Comparison of ENCODE assay signal across 18 cellular contexts in the genomic region with DNA sequence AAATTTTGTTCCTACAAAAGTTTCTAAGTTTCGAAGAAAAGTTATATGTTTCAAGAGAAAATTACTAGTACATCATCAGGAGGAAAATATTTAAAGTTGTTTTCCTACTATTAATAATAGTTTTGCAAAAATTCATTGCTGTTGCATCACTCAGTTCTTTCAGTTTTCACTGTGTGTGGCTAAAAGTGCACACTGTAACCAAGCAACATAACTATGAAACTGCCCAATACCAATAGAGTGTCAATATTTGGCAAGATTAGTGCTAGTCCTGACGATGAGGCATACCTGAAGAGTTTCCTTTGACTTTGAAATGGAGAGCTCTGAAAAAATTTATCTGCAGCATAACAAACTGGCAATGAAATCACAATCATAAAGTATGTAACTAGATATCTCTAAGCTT.
DNase-seq lines count a peak whose midpoint lies in the region; ATAC-seq lines count a peak whose summit lies in the region.
"Had no signal": no experiment of that assay in that cellular context is flagged by ENCODE, and none has a peak within 500 bp of the region (broad histone marks: within the 10 kb centered on the region; RNA-seq: fewer than 3 reads in every experiment).

No MANE protein-coding gene starts in this region.

- peak; percentile 3 for DNase-seq in HuH-7.5 (ENCODE audit: low spot score)
- DNase-seq in stimulated activated naive CD4-positive, alpha-beta T cell treated with Interleukin-2 at 50 U/mL for 16 hours (lab: John Stamatoyannopoulos, UW), result no peak
- DNase-seq in amniotic stem cell (lab: John Stamatoyannopoulos, UW), result no peak
- no peak for DNase-seq in activated CD4-positive, alpha-beta T cell treated with anti-CD3 and anti-CD28 coated beads for 1 hour
- no peak for DNase-seq in NK-92 (lab: John Stamatoyannopoulos, UW; ENCODE audit: unreplicated experiment)
- DNase-seq: activated CD4-positive, alpha-beta T cell treated with anti-CD3 and anti-CD28 coated beads for 36 hours; activated gamma-delta T cell treated with Interleukin-2 at 50 U/mL for 16 hours; BE2C; colonic mucosa; GDM1; GOT3; left cardiac atrium; NCI-H1694; stimulated activated CD4-positive, alpha-beta T cell treated with anti-CD3 and anti-CD28 coated beads, Interleukin-12 subunit alpha, Interleukin-12 subunit beta, amount 100 ng/mL, for 4 hours; uterus had no signal

- ATAC-seq in GM18498 (IDR thresholded peaks at IDR 0.05; ENCODE audit: unreplicated experiment) (peak; percentile 96), GM19438 (IDR thresholded peaks at IDR 0.05; ENCODE audit: low read depth, unreplicated experiment) (peak; percentile 76), HG02885 (IDR thresholded peaks at IDR 0.05; ENCODE audit: poor library complexity, unreplicated experiment) (peak; percentile 86)
- ATAC-seq: activated CD4-positive, alpha-beta T cell treated with anti-CD3 and anti-CD28 coated beads for 36 hours; left cardiac atrium had no signal
